ENCODE assay signal across 1 cellular context in the genomic region with DNA sequence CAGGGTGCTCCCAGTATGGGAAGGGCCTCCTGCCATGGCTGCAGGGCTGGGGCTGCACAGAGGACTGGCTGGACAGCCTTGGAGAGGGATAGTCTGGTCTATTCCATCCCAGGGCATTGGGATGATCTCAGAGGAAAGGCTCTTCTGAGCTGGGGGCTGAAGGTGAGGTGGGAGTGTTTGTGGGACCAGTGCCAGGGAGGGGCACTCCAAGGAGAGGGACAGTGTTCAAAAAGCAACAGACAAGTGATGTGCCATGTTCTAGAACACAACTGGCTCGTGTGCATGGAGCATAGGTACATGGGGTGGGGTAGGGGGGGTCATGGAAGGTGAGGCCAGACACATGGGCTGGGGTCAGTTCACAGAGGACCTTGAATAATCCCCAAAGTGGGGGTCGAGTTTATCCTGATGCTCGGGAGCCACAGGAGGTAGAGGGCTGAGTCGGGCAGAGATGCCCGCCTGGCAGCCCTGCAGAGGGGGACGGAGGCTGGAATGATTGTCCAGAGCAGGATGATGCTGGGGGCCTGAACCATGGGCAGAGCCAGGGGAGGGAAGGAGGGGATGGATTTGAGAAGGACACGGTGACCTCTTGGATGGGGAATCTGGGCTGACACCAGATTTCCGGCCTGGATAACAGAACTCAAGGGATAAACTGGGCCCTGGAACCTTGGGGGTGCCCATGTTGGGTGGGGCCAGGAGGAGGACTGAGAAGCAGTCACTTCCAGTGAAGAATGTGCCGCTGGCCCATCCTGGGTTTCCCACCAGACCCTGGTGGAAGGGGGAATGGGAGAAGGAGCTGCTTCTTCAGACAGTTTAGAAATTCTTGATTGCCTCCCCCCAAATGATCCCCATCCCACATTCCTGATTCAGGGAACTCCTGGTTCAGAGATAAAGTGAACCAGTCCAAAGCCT.
TF ChIP-seq lines count a peak whose summit lies in the region.

No MANE protein-coding gene starts in this region.

TF ChIP-seq in WTC11, 78 proteins besides CTCF, POLR2A, EP300 and RAD21 (continued from another document):
- no peak for TF ChIP-seq PRDM15 (CRISPR knock-in tag; IDR thresholded peaks at IDR 0.05)
- no peak for TF ChIP-seq NFYB (CRISPR knock-in tag; conservative IDR thresholded peaks at IDR 0.05; ENCODE audit: low read depth)
- TF ChIP-seq SMAD4 (CRISPR knock-in tag; IDR thresholded peaks at IDR 0.05), result no peak
- no peak for TF ChIP-seq ZNF671 (CRISPR knock-in tag; IDR thresholded peaks at IDR 0.05)
TF ChIP-seq in WTC11: peak in this region for 0.
